22 cellular contexts compared by ENCODE assay signal in the genomic region with DNA sequence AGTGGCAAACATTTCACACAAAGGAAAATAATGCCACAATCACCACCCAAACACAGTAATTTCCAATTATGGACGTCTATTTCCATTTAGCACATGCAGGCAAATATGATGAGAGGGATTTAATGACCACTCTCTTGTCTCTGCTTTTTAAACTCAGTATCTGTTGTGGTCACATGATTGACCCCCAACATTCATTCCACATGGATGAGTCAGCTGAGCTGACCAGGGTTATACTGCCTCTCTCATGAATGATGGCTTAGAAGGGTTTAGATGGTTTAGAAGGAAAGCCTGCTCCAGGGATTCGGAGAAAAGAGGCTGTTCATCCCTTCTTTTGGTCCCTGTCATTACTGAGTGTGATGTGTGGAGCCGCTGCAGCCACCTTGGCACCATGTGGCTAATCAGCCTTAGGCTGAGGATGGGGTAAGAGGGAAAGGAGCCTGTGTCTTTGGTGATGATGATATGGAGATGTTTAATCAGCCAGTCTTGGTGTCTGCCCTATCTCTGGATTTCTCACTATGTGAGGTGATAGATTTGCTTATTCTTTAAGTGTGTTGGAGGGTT. TPM values are rescaled to one million over a fixed set of nuclear protein-coding genes. Genes with fewer than 3 reads are reported as not detected.
DNase-seq lines count a peak whose midpoint lies in the region; ATAC-seq, FAIRE-seq and TF ChIP-seq lines count a peak whose summit lies in the region.
"Had no signal": no experiment of that assay in that cellular context is flagged by ENCODE, and none has a peak within 500 bp of the region (broad histone marks: within the 10 kb centered on the region; RNA-seq: fewer than 3 reads in every experiment).

No MANE protein-coding gene starts in this region.

- H3K4me1 ChIP-seq in astrocyte (ENCODE audit: insufficient read depth, low read length) = no peaks in the 10 kb centered on the region

- H3K4me1 Mint-ChIP-seq in HFFc6 (ENCODE audit: low read depth) (peaks cover 20% of the 10 kb centered on the region), astrocyte (ENCODE audit: low read depth, unreplicated experiment) (peaks cover 10% of the 10 kb centered on the region)
- peaks cover 5 to 6% of the 10 kb centered on the region in 2 donors for H3K4me1 Mint-ChIP-seq in natural killer cell treated with Interleukin-12 subunit alpha and Interleukin-12 subunit beta and Interleukin-15 and Interleukin-18, amount 100 ng/mL, for 72 hours (ENCODE audit: low read depth in 2 of 2)

- H3K9me3 Mint-ChIP-seq in HFFc6 (no peaks in the 10 kb centered on the region), astrocyte (ENCODE audit: unreplicated experiment) (peaks cover 5% of the 10 kb centered on the region)
- H3K9me3 Mint-ChIP-seq in natural killer cell treated with Interleukin-12 subunit alpha and Interleukin-12 subunit beta and Interleukin-15 and Interleukin-18, amount 100 ng/mL, for 72 hours = no peaks in the 10 kb centered on the region
- H3K9me3 Mint-ChIP-seq: activated naive CD4-positive, alpha-beta T cell treated with anti-CD3 and anti-CD28 coated beads, Interleukin-2, amount 50 U/mL, for 24 hours; stimulated activated naive CD8-positive, alpha-beta T cell treated with anti-CD3 and anti-CD28 coated beads, Interleukin-15, Interleukin-2, amounts not matched to agents 100 ng/mL and 50 ng/mL, for 24 hours; T-cell had no signal

- FAIRE-seq in astrocyte (lab: Jason Lieb, UNC) = no peak
- FAIRE-seq: endothelial cell of umbilical vein had no signal

- H3K36me3 Mint-ChIP-seq in HFFc6 (ENCODE audit: low read depth) (no peaks in the 10 kb centered on the region), astrocyte (ENCODE audit: low read depth, unreplicated experiment) (no peaks in the 10 kb centered on the region)
- H3K36me3 Mint-ChIP-seq in natural killer cell treated with Interleukin-12 subunit alpha and Interleukin-12 subunit beta and Interleukin-15 and Interleukin-18, amount 100 ng/mL, for 72 hours = no peaks in the 10 kb centered on the region
- H3K36me3 Mint-ChIP-seq: activated naive CD4-positive, alpha-beta T cell treated with anti-CD3 and anti-CD28 coated beads, Interleukin-2, amount 50 U/mL, for 24 hours; T-cell had no signal

- no peaks in the 10 kb centered on the region for H3K79me2 ChIP-seq in astrocyte (ENCODE audit: insufficient read depth, low read length)

- H3K27me3 Mint-ChIP-seq in HFFc6 (ENCODE audit: insufficient read depth) (peaks cover 59% of the 10 kb centered on the region), astrocyte (ENCODE audit: low read depth, unreplicated experiment) (peaks cover 43% of the 10 kb centered on the region)
- peaks cover 35 to 51% of the 10 kb centered on the region in 2 donors for H3K27me3 Mint-ChIP-seq in natural killer cell treated with Interleukin-12 subunit alpha and Interleukin-12 subunit beta and Interleukin-15 and Interleukin-18, amount 100 ng/mL, for 72 hours

- H3K4me2 ChIP-seq in astrocyte (ENCODE audit: low read length) = no peak overlapping the region

- H3K27ac ChIP-seq in astrocyte (ENCODE audit: low read depth, low read length) = no peak overlapping the region
- H3K27ac ChIP-seq: body of pancreas, sigmoid colon, transverse colon had no signal

- DNase-seq in AG08395 (ENCODE audit: low spot score) = peak; percentile 25
- DNase-seq in HFFc6 = peak; percentile 40
- DNase-seq in astrocyte (ENCODE audit: low read depth) = peak; percentile 8
- DNase-seq in iris pigment epithelial cell (ENCODE audit: low read depth) = peak; percentile 62
- DNase-seq in left ventricle myocardium superior = no peak
- DNase-seq in natural killer cell treated with Interleukin-12 subunit alpha and Interleukin-12 subunit beta and Interleukin-15 and Interleukin-18, amount 100 ng/mL, for 72 hours (ENCODE audit: low spot score) = no peak
- no peak for DNase-seq in NK-92 (lab: John Stamatoyannopoulos, UW; ENCODE audit: unreplicated experiment)
- DNase-seq in iPS-NIHi11 (ENCODE audit: low spot score) = no peak
- DNase-seq: activated CD4-positive, alpha-beta T cell treated with anti-CD3 and anti-CD28 coated beads, Interleukin-2, amount 50 U/mL, for 4 hours; body of pancreas; NCI-H146; NCI-H2227 treated with DMSO at 0.1 percent for 48 hours; occipital lobe; Right ventricle myocardium superior; sigmoid colon; stimulated activated CD4-positive, alpha-beta T cell treated with anti-CD3 and anti-CD28 coated beads, Interleukin-1b, Interleukin-23, amount 100 ng/mL, for 48 hours; T-cell; transverse colon had no signal

- no peak overlapping the region for H3K27ac Mint-ChIP-seq in HFFc6
- no peak overlapping the region for H3K27ac Mint-ChIP-seq in astrocyte (ENCODE audit: unreplicated experiment)
- no peak overlapping the region for H3K27ac Mint-ChIP-seq in natural killer cell treated with Interleukin-12 subunit alpha and Interleukin-12 subunit beta and Interleukin-15 and Interleukin-18, amount 100 ng/mL, for 72 hours
- H3K27ac Mint-ChIP-seq: activated naive CD4-positive, alpha-beta T cell treated with anti-CD3 and anti-CD28 coated beads, Interleukin-2, amount 50 U/mL, for 24 hours; stimulated activated naive CD8-positive, alpha-beta T cell treated with anti-CD3 and anti-CD28 coated beads, Interleukin-15, Interleukin-2, amounts not matched to agents 100 ng/mL and 50 ng/mL, for 24 hours; T-cell had no signal

- H3K9ac ChIP-seq in astrocyte (ENCODE audit: low read length) = no peak overlapping the region

- no peak for ATAC-seq in left ventricle myocardium superior
- ATAC-seq in natural killer cell treated with Interleukin-12 subunit alpha and Interleukin-12 subunit beta and Interleukin-15 and Interleukin-18, amount 100 ng/mL, for 72 hours = no peak
- ATAC-seq: body of pancreas, T-cell had no signal

- H3K36me3 ChIP-seq in astrocyte (ENCODE audit: insufficient read depth, low read length) = no peaks in the 10 kb centered on the region
- H3K36me3 ChIP-seq: sigmoid colon, transverse colon had no signal

- H3K9me3 ChIP-seq in astrocyte (ENCODE audit: insufficient read depth, low read depth, low read length) = no peaks in the 10 kb centered on the region
- H3K9me3 ChIP-seq: body of pancreas, sigmoid colon, transverse colon had no signal

- H3K4me3 ChIP-seq in astrocyte (ENCODE audit: insufficient read depth, low read depth, low read length) = no peak overlapping the region
- H3K4me3 ChIP-seq: body of pancreas, sigmoid colon, transverse colon had no signal

- H3K4me3 Mint-ChIP-seq in HFFc6 (no peak overlapping the region), astrocyte (ENCODE audit: unreplicated experiment) (no peak overlapping the region)
- no peak overlapping the region for H3K4me3 Mint-ChIP-seq in natural killer cell treated with Interleukin-12 subunit alpha and Interleukin-12 subunit beta and Interleukin-15 and Interleukin-18, amount 100 ng/mL, for 72 hours
- H3K4me3 Mint-ChIP-seq: activated naive CD4-positive, alpha-beta T cell treated with anti-CD3 and anti-CD28 coated beads, Interleukin-2, amount 50 U/mL, for 24 hours; stimulated activated naive CD8-positive, alpha-beta T cell treated with anti-CD3 and anti-CD28 coated beads, Interleukin-15, Interleukin-2, amounts not matched to agents 100 ng/mL and 50 ng/mL, for 24 hours; T-cell had no signal

- TF ChIP-seq CTCF in HFFc6 (IDR thresholded peaks at IDR 0.05) (no peak), astrocyte (IDR thresholded peaks at IDR 0.05; ENCODE audit: insufficient read depth, low read depth, low read length) (no peak)

- H2AFZ ChIP-seq in astrocyte (ENCODE audit: low read depth, low read length) = no peak overlapping the region

- H4K20me1 ChIP-seq in astrocyte (ENCODE audit: insufficient read depth, low read length) = no peaks in the 10 kb centered on the region

- intact Hi-C loops in left ventricle myocardium superior (cut with micrococcal nuclease) = no loop called here

- peaks cover 10% of the 10 kb centered on the region for H3K27me3 ChIP-seq in astrocyte (ENCODE audit: insufficient read depth, low read length)
- H3K27me3 ChIP-seq: body of pancreas had no signal

RNA-seq across cellular contexts. Expression of gene JAKMIP3, which starts 38.2 kb away (rescaled TPM):
- under 1 TPM; 0.05 to 0.19 (median 0.13) TPM for total RNA-seq in HFFc6 (2021; fragmentation: NEBNext Ultra II Directional; extraction: Animal tissue kit (Norgen Biotek cat#: 25700))
- 0.34 and 0.54 TPM in 2 replicates for total RNA-seq in astrocyte
- 2.0 TPM for total RNA-seq in left ventricle myocardium superior
- under 1 TPM in 1 of 2 donors, not detected in 1; 0.05 TPM for total RNA-seq in natural killer cell treated with Interleukin-12 subunit alpha and Interleukin-12 subunit beta and Interleukin-15 and Interleukin-18, amount 100 ng/mL, for 72 hours
- total RNA-seq: endothelial cell of umbilical vein, MCF 10A had no signal

RNA-seq across cellular contexts. Expression of gene BNIP3, which starts 45.8 kb away (rescaled TPM):
- total RNA-seq in HFFc6 (2021; fragmentation: NEBNext Ultra II Directional; extraction: Animal tissue kit (Norgen Biotek cat#: 25700)) = 100 to 1,000 TPM in 1 of 6 experiments, 10 to 100 TPM in 5; 71.0 to 107 (median 78.3) TPM
- total RNA-seq in astrocyte = 112 and 141 TPM in 2 replicates
- 142 TPM for total RNA-seq in left ventricle myocardium superior
- total RNA-seq in natural killer cell treated with Interleukin-12 subunit alpha and Interleukin-12 subunit beta and Interleukin-15 and Interleukin-18, amount 100 ng/mL, for 72 hours = 10 to 100 TPM; 20.5 to 82.2 TPM

Comparison
In these comparisons a context has a peak if more than half of its experiments do, and no peak if none do; other contexts are left out.
1. DNase-seq: peak in AG08395 (single experiment), HFFc6 (single experiment), astrocyte (single experiment) and iris pigment epithelial cell (single experiment); none in left ventricle myocardium superior (single experiment), natural killer cell treated with Interleukin-12 subunit alpha and Interleukin-12 subunit beta and Interleukin-15 and Interleukin-18, amount 100 ng/mL, for 72 hours (single experiment), NK-92 (single experiment) and iPS-NIHi11 (single experiment).